8 cellular contexts compared by ENCODE assay signal in the genomic region with DNA sequence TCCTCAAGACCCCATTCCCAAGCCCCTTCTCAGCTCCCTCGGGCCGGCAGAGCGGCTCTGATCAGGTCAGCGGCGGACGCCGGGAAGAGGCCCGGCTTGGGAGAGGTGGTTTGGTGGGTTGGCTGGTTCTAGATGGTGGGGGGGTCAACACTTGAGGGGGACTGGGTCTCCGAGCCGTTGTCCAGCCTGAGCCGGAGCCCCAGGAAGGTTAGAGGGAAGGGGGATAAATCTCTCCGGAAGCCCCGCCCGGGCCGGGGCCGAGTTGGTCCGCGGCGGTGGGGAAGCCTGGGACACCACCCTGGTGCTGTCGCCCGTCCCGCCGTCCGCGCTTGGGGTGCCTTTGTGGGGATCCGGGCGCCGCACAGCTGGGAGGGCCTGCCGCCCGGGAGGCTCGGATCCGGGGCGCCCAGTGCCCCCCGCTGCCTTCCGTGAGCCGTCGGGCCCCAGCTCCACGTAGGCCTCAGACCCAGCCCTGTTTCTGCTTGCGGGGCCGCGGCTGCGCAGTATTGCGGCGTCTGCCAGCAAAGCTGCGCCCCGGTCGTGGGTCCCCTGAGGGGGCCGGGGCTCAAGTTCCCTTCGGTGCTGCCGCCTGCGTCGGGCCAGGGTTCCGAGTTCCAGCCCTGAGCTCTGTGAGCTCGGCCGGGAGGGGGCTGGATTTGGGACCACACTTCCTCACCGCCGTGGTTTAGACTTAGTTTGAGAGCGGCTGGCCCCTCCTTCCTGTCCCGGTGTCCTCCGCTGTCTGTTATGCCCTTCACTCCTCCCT.
A peak's percentile ranks its signal among the peaks of the same experiment; 100 is the strongest.
DNase-seq lines count a peak whose midpoint lies in the region; ATAC-seq and TF ChIP-seq lines count a peak whose summit lies in the region.

No MANE protein-coding gene starts in this region.

- H3K4me3 ChIP-seq in cardiac fibroblast (replicated peaks in 1 of 2; ENCODE audit: low read depth in 2 of 2, low read length in 2 of 2), result peak overlapping the region; percentile 86 to 91

- no peak for TF ChIP-seq CTCF in cardiac fibroblast (IDR thresholded peaks at IDR 0.05; ENCODE audit: low read depth, low read length)

- ATAC-seq in GM18520 (IDR thresholded peaks at IDR 0.05; ENCODE audit: unreplicated experiment) (peak; percentile 29), HG02973 (IDR thresholded peaks at IDR 0.05; ENCODE audit: unreplicated experiment) (peak; percentile 47)

- DNase-seq in T follicular helper cell (ENCODE audit: low read depth), result peak; percentile 68
- peak; percentile 77 to 78 for DNase-seq in cardiac fibroblast (ENCODE audit: low read depth in 2 of 2)
- DNase-seq in kidney tubule cell (ENCODE audit: low spot score), result peak; percentile 74
- peak; percentile 56 for DNase-seq in stimulated activated CD4-positive, alpha-beta T cell treated with anti-CD3 and anti-CD28 coated beads, Interleukin-2, amount 100 ng/mL, for 4 hours (ENCODE audit: low read depth)
- DNase-seq in hippocampal formation (lab: John Stamatoyannopoulos, UW), result no peak
- DNase-seq in OCI-M1 (lab: John Stamatoyannopoulos, UW), result no peak

Comparison
In these comparisons a context has a peak if more than half of its experiments do, and no peak if none do; other contexts are left out.
1. DNase-seq: peak in T follicular helper cell (single experiment), cardiac fibroblast (2 of 2), kidney tubule cell (single experiment) and stimulated activated CD4-positive, alpha-beta T cell treated with anti-CD3 and anti-CD28 coated beads, Interleukin-2, amount 100 ng/mL, for 4 hours (single experiment); none in hippocampal formation (0 of 2) and OCI-M1 (single experiment).